ENCODE assay signal across 2 cellular contexts in genomic region chr11:71577469-71578004, GRCh38.
TF ChIP-seq lines count a peak whose summit lies in the region.

No MANE protein-coding gene starts in this region.

TF ChIP-seq in IMR-90, 13 proteins besides CTCF, POLR2A, EP300 and RAD21:
- TF ChIP-seq FOS (IDR thresholded peaks at IDR 0.05; ENCODE audit: low read depth, low read length) (no peak), SMC3 (IDR thresholded peaks at IDR 0.05; ENCODE audit: low read depth, low read length) (no peak), RCOR1 (IDR thresholded peaks at IDR 0.05; ENCODE audit: insufficient replicate concordance, low read length) (no peak), USF2 (IDR thresholded peaks at IDR 0.05; ENCODE audit: low read depth, low read length) (no peak), BHLHE40 (IDR thresholded peaks at IDR 0.05; ENCODE audit: low read depth, low read length) (no peak), CEBPB (IDR thresholded peaks at IDR 0.05; ENCODE audit: low read depth, low read length) (no peak), MXI1 (IDR thresholded peaks at IDR 0.05; ENCODE audit: borderline replicate concordance, low read depth, low read length) (no peak), CHD1 (IDR thresholded peaks at IDR 0.05; ENCODE audit: low read depth, low read length) (no peak), MAZ (IDR thresholded peaks at IDR 0.05; ENCODE audit: borderline replicate concordance, low read depth, low read length) (no peak), NFE2L2 (IDR thresholded peaks at IDR 0.05; ENCODE audit: low read depth, low read length) (no peak), ELK1 (IDR thresholded peaks at IDR 0.05; ENCODE audit: borderline replicate concordance, low read depth, low read length) (no peak), MAFK (IDR thresholded peaks at IDR 0.05; ENCODE audit: low read depth, low read length) (no peak)

TF ChIP-seq in K562, 482 proteins besides CTCF, POLR2A, EP300 and RAD21:
- TF ChIP-seq, protein P1, sequence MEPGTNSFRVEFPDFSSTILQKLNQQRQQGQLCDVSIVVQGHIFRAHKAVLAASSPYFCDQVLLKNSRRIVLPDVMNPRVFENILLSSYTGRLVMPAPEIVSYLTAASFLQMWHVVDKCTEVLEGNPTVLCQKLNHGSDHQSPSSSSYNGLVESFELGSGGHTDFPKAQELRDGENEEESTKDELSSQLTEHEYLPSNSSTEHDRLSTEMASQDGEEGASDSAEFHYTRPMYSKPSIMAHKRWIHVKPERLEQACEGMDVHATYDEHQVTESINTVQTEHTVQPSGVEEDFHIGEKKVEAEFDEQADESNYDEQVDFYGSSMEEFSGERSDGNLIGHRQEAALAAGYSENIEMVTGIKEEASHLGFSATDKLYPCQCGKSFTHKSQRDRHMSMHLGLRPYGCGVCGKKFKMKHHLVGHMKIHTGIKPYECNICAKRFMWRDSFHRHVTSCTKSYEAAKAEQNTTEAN (CRISPR knock-in tag; IDR thresholded peaks at IDR 0.05) = peak; percentile 97
- no peak for TF ChIP-seq SRSF3 (IDR thresholded peaks at IDR 0.05; ENCODE audit: insufficient read depth, low read length)
- TF ChIP-seq OTX1 (CRISPR knock-in tag; IDR thresholded peaks at IDR 0.05) = peak; percentile 49; the same call in 1 of the 2 replicates
